Comparison of ENCODE assay signal across 1 cellular context in genomic region chr9:99509900-99510299, GRCh38.
A peak's percentile ranks its signal among the peaks of the same experiment; 100 is the strongest.
TF ChIP-seq lines count a peak whose summit lies in the region.

No MANE protein-coding gene starts in this region.

TF ChIP-seq in SK-N-SH, 30 proteins besides CTCF, POLR2A, EP300 and RAD21:
- TF ChIP-seq RCOR1 (IDR thresholded peaks at IDR 0.05; ENCODE audit: low read length) (peak; percentile 76), RXRA (IDR thresholded peaks at IDR 0.05; ENCODE audit: borderline replicate concordance, low read depth) (no peak), JUND (IDR thresholded peaks at IDR 0.05) (peak; percentile 25; the same call in 1 of the 2 replicates), CHD2 (IDR thresholded peaks at IDR 0.05; ENCODE audit: low read length, partially characterized antibody) (peak; percentile 37), TCF12 (IDR thresholded peaks at IDR 0.05) (peak; percentile 74), USF2 (IDR thresholded peaks at IDR 0.05; ENCODE audit: borderline replicate concordance, low read depth, low read length) (no peak), NRF1 (IDR thresholded peaks at IDR 0.05; ENCODE audit: low read depth, low read length) (no peak), POLR2AphosphoS5 (IDR thresholded peaks at IDR 0.05; ENCODE audit: low read depth, low read length) (0 out of 2 replicates have a peak, but pooled peaks have one; percentile 28), TAF1 (IDR thresholded peaks at IDR 0.05; ENCODE audit: borderline replicate concordance, low read depth, low read length) (no peak), GATA2 (CRISPR knock-in tag; IDR thresholded peaks at IDR 0.05) (peak; percentile 87)
- TF ChIP-seq, protein P1, sequence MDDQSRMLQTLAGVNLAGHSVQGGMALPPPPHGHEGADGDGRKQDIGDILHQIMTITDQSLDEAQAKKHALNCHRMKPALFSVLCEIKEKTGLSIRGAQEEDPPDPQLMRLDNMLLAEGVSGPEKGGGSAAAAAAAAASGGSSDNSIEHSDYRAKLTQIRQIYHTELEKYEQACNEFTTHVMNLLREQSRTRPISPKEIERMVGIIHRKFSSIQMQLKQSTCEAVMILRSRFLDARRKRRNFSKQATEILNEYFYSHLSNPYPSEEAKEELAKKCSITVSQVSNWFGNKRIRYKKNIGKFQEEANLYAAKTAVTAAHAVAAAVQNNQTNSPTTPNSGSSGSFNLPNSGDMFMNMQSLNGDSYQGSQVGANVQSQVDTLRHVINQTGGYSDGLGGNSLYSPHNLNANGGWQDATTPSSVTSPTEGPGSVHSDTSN (IDR thresholded peaks at IDR 0.05), result peak; percentile 45; the same call in 1 of the 2 replicates
TF ChIP-seq in SK-N-SH: peak in this region for 7.
